Comparison of ENCODE assay signal across 8 cellular contexts in the genomic region with DNA sequence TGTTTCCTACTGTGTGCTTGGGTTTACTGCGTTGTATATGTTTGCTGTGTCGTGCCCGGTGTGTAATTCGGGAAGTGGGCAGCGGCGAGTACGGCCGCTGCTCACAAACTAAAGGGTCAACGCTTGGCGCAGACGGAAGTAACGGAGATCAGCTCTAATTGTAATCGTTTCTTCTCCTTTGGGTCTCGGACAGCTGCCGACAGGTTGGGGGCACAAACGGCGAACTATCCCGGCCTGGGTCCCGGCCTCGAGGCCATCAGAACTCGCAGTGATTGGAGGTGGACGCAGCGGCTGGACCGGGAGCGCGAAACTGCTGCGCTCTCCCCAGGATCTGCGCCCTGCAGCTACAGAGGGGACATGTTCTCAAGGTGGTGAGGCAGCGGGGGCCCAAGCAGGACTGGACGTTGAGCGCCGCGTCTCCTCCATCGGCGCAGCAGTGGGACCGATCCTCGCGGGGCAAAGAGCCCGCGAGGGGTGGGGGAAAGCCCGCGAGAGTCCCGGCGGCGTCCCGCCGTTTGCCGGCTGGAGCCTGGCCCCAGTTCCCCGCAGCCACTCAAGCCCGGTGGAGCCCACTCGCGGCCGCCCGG. TPM values are rescaled to one million over a fixed set of nuclear protein-coding genes. Genes with fewer than 3 reads are reported as not detected.
DNase-seq lines count a peak whose midpoint lies in the region; ATAC-seq, FAIRE-seq and TF ChIP-seq lines count a peak whose summit lies in the region.

No MANE protein-coding gene starts in this region.

- CTCF ChIA-PET in AG04449 (lab: Yijun Ruan, JAX) = no interaction called here

- H4K20me1 ChIP-seq in neural cell (ENCODE audit: insufficient read depth) = no peaks in the 10 kb centered on the region

- peaks cover 19% of the 10 kb centered on the region for H3K79me2 ChIP-seq in neural cell (replicated peaks; ENCODE audit: insufficient read depth, low read length)

- no peaks in the 10 kb centered on the region for H3K36me3 ChIP-seq in esophagus (ENCODE audit: control insufficient read depth in 2 of 2, insufficient read depth in 2 of 2, low read length in 1 of 2)
- no peaks in the 10 kb centered on the region for H3K36me3 ChIP-seq in neural cell (ENCODE audit: insufficient read depth, low read length)

- H3K9me2 ChIP-seq in neural cell (ENCODE audit: insufficient read depth, low read length) = no peaks in the 10 kb centered on the region

- peaks cover 7 to 10% of the 10 kb centered on the region in 2 donors for H3K9me3 ChIP-seq in esophagus (ENCODE audit: control insufficient read depth in 2 of 2, insufficient read depth in 1 of 2, low read depth in 1 of 2, low read length in 1 of 2)
- H3K9me3 ChIP-seq in neural cell (ENCODE audit: low read length) = no peaks in the 10 kb centered on the region

- TF ChIP-seq EP300 in neural cell (conservative IDR thresholded peaks at IDR 0.05; ENCODE audit: poor library complexity, severe bottlenecking) = no peak

- peaks cover 9 to 10% of the 10 kb centered on the region in 2 donors for H3K4me1 ChIP-seq in esophagus (ENCODE audit: control insufficient read depth in 2 of 2, insufficient read depth in 2 of 2, low read length in 1 of 2)

- TF ChIP-seq RAD21 in neural cell (conservative IDR thresholded peaks at IDR 0.05) = no peak

- peaks cover 6 to 20% of the 10 kb centered on the region in 2 donors for H3K27me3 ChIP-seq in esophagus (ENCODE audit: control insufficient read depth in 1 of 2, insufficient read depth in 2 of 2, low read length in 2 of 2)
- peaks cover 74% of the 10 kb centered on the region for H3K27me3 ChIP-seq in neural cell (ENCODE audit: insufficient read depth, low read depth, low read length)

- no peak for ATAC-seq in GM21528 (IDR thresholded peaks at IDR 0.05; ENCODE audit: low FRiP score, unreplicated experiment)
- no peak for ATAC-seq in HG02938 (IDR thresholded peaks at IDR 0.05; ENCODE audit: unreplicated experiment)

- TF ChIP-seq CTCF in AG04449 (IDR thresholded peaks at IDR 0.05; ENCODE audit: insufficient read depth, low read length, missing control alignments) (no peak), neural cell (IDR thresholded peaks at IDR 0.05; ENCODE audit: poor library complexity, severe bottlenecking) (no peak)

- no peak overlapping the region for H3K27ac ChIP-seq in esophagus (ENCODE audit: low read depth in 2 of 2, low read length in 1 of 2)
- H3K27ac ChIP-seq in neural cell (ENCODE audit: low read length) = no peak overlapping the region

- WGBS in esophagus, 2 donors = 3 to 22% methylated on average over 46 to 54 of the region's 54 CpGs

- FAIRE-seq in urothelium cell line (lab: Jason Lieb, UNC) = no peak

- H3F3A ChIP-seq in neural cell (ENCODE audit: insufficient read depth, low read length, poor library complexity, severe bottlenecking) = no peaks in the 10 kb centered on the region

- DNase-seq in AG04449 (ENCODE audit: low read depth, low spot score) (no peak), NCI-H748 (lab: John Stamatoyannopoulos, UW; ENCODE audit: unreplicated experiment) (peak; percentile 51), NCI-H2107 treated with DMSO at 0.1 percent for 48 hours (lab: John Stamatoyannopoulos, UW; ENCODE audit: unreplicated experiment) (no peak), urothelium cell line (ENCODE audit: low spot score) (no peak)

- POLR2A ChIA-PET in AG04449 (lab: Yijun Ruan, JAX) = no interaction called here

- peak overlapping the region; percentile 62 for H3K9ac ChIP-seq in neural cell (ENCODE audit: low read length)

- no peak overlapping the region for H3K4me2 ChIP-seq in neural cell (ENCODE audit: low read length)

- H3K4me3 ChIP-seq in AG04449 (ENCODE audit: low read depth, low read length) (peak overlapping the region; percentile 8; the same call in 1 of the 2 replicates), esophagus (ENCODE audit: low read depth in 1 of 2, low read length in 2 of 2) (peak overlapping the region; percentile 33 to 37), neural cell (ENCODE audit: low read length) (peak overlapping the region; percentile 69)

- no peak overlapping the region for H2AFZ ChIP-seq in neural cell (ENCODE audit: low read depth, low read length)

TF ChIP-seq in neural cell, 6 proteins besides CTCF, POLR2A, EP300 and RAD21:
- TF ChIP-seq, protein P1, sequence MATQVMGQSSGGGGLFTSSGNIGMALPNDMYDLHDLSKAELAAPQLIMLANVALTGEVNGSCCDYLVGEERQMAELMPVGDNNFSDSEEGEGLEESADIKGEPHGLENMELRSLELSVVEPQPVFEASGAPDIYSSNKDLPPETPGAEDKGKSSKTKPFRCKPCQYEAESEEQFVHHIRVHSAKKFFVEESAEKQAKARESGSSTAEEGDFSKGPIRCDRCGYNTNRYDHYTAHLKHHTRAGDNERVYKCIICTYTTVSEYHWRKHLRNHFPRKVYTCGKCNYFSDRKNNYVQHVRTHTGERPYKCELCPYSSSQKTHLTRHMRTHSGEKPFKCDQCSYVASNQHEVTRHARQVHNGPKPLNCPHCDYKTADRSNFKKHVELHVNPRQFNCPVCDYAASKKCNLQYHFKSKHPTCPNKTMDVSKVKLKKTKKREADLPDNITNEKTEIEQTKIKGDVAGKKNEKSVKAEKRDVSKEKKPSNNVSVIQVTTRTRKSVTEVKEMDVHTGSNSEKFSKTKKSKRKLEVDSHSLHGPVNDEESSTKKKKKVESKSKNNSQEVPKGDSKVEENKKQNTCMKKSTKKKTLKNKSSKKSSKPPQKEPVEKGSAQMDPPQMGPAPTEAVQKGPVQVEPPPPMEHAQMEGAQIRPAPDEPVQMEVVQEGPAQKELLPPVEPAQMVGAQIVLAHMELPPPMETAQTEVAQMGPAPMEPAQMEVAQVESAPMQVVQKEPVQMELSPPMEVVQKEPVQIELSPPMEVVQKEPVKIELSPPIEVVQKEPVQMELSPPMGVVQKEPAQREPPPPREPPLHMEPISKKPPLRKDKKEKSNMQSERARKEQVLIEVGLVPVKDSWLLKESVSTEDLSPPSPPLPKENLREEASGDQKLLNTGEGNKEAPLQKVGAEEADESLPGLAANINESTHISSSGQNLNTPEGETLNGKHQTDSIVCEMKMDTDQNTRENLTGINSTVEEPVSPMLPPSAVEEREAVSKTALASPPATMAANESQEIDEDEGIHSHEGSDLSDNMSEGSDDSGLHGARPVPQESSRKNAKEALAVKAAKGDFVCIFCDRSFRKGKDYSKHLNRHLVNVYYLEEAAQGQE (IDR thresholded peaks at IDR 0.05; ENCODE audit: borderline replicate concordance) = no peak
- TF ChIP-seq SMC3 (conservative IDR thresholded peaks at IDR 0.05; ENCODE audit: poor library complexity) (no peak), POLR2AphosphoS5 (IDR thresholded peaks at IDR 0.05) (peak; percentile 4)
TF ChIP-seq in neural cell: peak in this region for 1.

RNA-seq across cellular contexts. Expression of gene ZIC3, which starts 0.5 kb away (rescaled TPM):
- polyA plus RNA-seq in esophagus (not detected), neural cell (3.7 and 6.6 TPM in 2 replicates)
- polyA minus RNA-seq in neural cell = 8.8 and 13.3 TPM in 2 replicates

Comparison
In these comparisons a context has a peak if more than half of its experiments do, and no peak if none do; other contexts are left out.
1. H3K4me3 ChIP-seq: peak in every context shown above with its lines; median percentile 69 in neural cell; 35 in esophagus; 8 in AG04449.